ENCODE assay signal across 8 cellular contexts in genomic region chr12:49060237-49061156, GRCh38. TPM values are rescaled to one million over a fixed set of nuclear protein-coding genes. Genes with fewer than 3 reads are reported as not detected.
DNase-seq lines count a peak whose midpoint lies in the region; ATAC-seq, FAIRE-seq and TF ChIP-seq lines count a peak whose summit lies in the region.

A gene with protein sequence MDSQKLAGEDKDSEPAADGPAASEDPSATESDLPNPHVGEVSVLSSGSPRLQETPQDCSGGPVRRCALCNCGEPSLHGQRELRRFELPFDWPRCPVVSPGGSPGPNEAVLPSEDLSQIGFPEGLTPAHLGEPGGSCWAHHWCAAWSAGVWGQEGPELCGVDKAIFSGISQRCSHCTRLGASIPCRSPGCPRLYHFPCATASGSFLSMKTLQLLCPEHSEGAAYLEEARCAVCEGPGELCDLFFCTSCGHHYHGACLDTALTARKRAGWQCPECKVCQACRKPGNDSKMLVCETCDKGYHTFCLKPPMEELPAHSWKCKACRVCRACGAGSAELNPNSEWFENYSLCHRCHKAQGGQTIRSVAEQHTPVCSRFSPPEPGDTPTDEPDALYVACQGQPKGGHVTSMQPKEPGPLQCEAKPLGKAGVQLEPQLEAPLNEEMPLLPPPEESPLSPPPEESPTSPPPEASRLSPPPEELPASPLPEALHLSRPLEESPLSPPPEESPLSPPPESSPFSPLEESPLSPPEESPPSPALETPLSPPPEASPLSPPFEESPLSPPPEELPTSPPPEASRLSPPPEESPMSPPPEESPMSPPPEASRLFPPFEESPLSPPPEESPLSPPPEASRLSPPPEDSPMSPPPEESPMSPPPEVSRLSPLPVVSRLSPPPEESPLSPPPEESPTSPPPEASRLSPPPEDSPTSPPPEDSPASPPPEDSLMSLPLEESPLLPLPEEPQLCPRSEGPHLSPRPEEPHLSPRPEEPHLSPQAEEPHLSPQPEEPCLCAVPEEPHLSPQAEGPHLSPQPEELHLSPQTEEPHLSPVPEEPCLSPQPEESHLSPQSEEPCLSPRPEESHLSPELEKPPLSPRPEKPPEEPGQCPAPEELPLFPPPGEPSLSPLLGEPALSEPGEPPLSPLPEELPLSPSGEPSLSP (N-terminal part only) (minus strand): TSS chr12:49060794. CDS start chr12:49055324, 5,470 bp downstream.

- H3K27ac Mint-ChIP-seq in WTC11 (peak within 1 kb of the TSS; percentile 92), immature natural killer cell (peak within 1 kb of the TSS; percentile 86 to 98 (median 96))

- CTCF ChIA-PET in WTC11 (lab: Charles Lee): interaction anchor here (1.0 to 3.2 kb wide), 3 partner anchors 17 to 34 kb away, joined by 3 to 17 read pairs (median 4); partner anchors contain the start of gene DHH

- H3K4me3 ChIP-seq in bronchial epithelial cell (ENCODE audit: low read depth, low read length): peak within 1 kb of the TSS; percentile 86

- peaks cover 1% of the 10 kb centered on the region for H3K36me3 ChIP-seq in bronchial epithelial cell (ENCODE audit: control insufficient read depth, insufficient read depth, low read length)

- DNase-seq in GM13977 (ENCODE audit: low spot score): peak; percentile 95
- peak; percentile 92 for DNase-seq in NCI-H2227 (lab: John Stamatoyannopoulos, UW; ENCODE audit: unreplicated experiment)
- peak; percentile 92 for DNase-seq in WTC11 (ENCODE audit: low spot score)
- DNase-seq in bronchial epithelial cell (ENCODE audit: low read depth): peak; percentile 74
- DNase-seq in immature natural killer cell: peak; percentile 89 to 92 (median 91)
- peak; percentile 85 for DNase-seq in smooth muscle cell of the brain vasculature (ENCODE audit: low read depth, low spot score)

- in situ Hi-C loops in GM13977 (cut with MboI; ENCODE audit: low pct_unique_long_range_greater_than_20kb, low sequenced_read_pairs, unreplicated experiment): no loop called here

- TF ChIP-seq CTCF in GM13977 (IDR thresholded peaks at IDR 0.05; ENCODE audit: extremely low read depth, insufficient read depth, missing control alignments): no peak
- TF ChIP-seq CTCF in WTC11 (IDR thresholded peaks at IDR 0.05): no peak
- TF ChIP-seq CTCF in bronchial epithelial cell (IDR thresholded peaks at IDR 0.05; ENCODE audit: insufficient read depth, low read length, severe bottlenecking): peak; percentile 36

- H3K4me3 Mint-ChIP-seq in WTC11 (peak within 1 kb of the TSS; percentile 96), immature natural killer cell (peak within 1 kb of the TSS; percentile 94 to 98 (median 95))

- H3K36me3 Mint-ChIP-seq in WTC11: peaks cover 8% of the 10 kb centered on the region
- H3K36me3 Mint-ChIP-seq in immature natural killer cell: no peaks in the 10 kb centered on the region

- POLR2A ChIA-PET in WTC11 (lab: Charles Lee): interaction anchor here (1.0 kb wide), 1 partner anchor 46 kb away, joined by 3 read pairs; no protein-coding TSS in a partner anchor

- no peaks in the 10 kb centered on the region for H3K27me3 ChIP-seq in bronchial epithelial cell (ENCODE audit: control insufficient read depth, insufficient read depth, low read length)

- no peak for FAIRE-seq in bronchial epithelial cell (lab: Jason Lieb, UNC)

- H3K27me3 Mint-ChIP-seq in WTC11 (ENCODE audit: low read depth): no peaks in the 10 kb centered on the region
- peaks cover 7 to 22% (median 15%) of the 10 kb centered on the region in 3 donors for H3K27me3 Mint-ChIP-seq in immature natural killer cell (ENCODE audit: low read depth in 3 of 3)

- peaks cover 47% of the 10 kb centered on the region for H3K4me1 Mint-ChIP-seq in WTC11
- H3K4me1 Mint-ChIP-seq in immature natural killer cell: peaks cover 56 to 57% of the 10 kb centered on the region in 2 donors

- ATAC-seq in HG03095 (IDR thresholded peaks at IDR 0.05; ENCODE audit: unreplicated experiment): peak; percentile 40
- ATAC-seq in WTC11: peak; percentile 64
- no peak for ATAC-seq in GM18858 (IDR thresholded peaks at IDR 0.05; ENCODE audit: unreplicated experiment)

- H3K9me3 Mint-ChIP-seq in WTC11: no peaks in the 10 kb centered on the region
- no peaks in the 10 kb centered on the region for H3K9me3 Mint-ChIP-seq in immature natural killer cell

TF ChIP-seq in WTC11, 78 proteins besides CTCF, POLR2A, EP300 and RAD21 (continues in another document):
- TF ChIP-seq RELA (CRISPR knock-in tag; IDR thresholded peaks at IDR 0.05; ENCODE audit: borderline replicate concordance) (0 out of 2 replicates have a peak, but pooled peaks have one; percentile 56), ETV6 (CRISPR knock-in tag; IDR thresholded peaks at IDR 0.05) (peak; percentile 58; the same call in 1 of the 2 replicates), KAT7 (CRISPR knock-in tag; IDR thresholded peaks at IDR 0.05; ENCODE audit: borderline replicate concordance) (no peak), E2F5 (CRISPR knock-in tag; IDR thresholded peaks at IDR 0.05) (no peak), ZNF121 (CRISPR knock-in tag; IDR thresholded peaks at IDR 0.05) (no peak), SP1 (CRISPR knock-in tag; conservative IDR thresholded peaks at IDR 0.05) (peak; percentile 83; the same call in 1 of the 2 replicates), ZBTB21 (CRISPR knock-in tag; IDR thresholded peaks at IDR 0.05; ENCODE audit: borderline replicate concordance) (peak; percentile 64; the same call in 1 of the 2 replicates), FOXK1 (CRISPR knock-in tag; IDR thresholded peaks at IDR 0.05) (peak; percentile 69; the same call in 1 of the 2 replicates), ATF1 (CRISPR knock-in tag; IDR thresholded peaks at IDR 0.05) (no peak), CREM (CRISPR knock-in tag; IDR thresholded peaks at IDR 0.05) (peak; percentile 85; the same call in 1 of the 2 replicates), NR3C1 (CRISPR knock-in tag; conservative IDR thresholded peaks at IDR 0.05; ENCODE audit: low read depth) (no peak), CREB1 (CRISPR knock-in tag; IDR thresholded peaks at IDR 0.05) (peak; percentile 46; the same call in 1 of the 2 replicates), JAZF1 (CRISPR knock-in tag; IDR thresholded peaks at IDR 0.05) (no peak), JUN (CRISPR knock-in tag; IDR thresholded peaks at IDR 0.05) (0 out of 2 replicates have a peak, but pooled peaks have one; percentile 7), PRRX2 (CRISPR knock-in tag; IDR thresholded peaks at IDR 0.05) (peak; percentile 12; the same call in 1 of the 2 replicates)
- TF ChIP-seq, protein P1, sequence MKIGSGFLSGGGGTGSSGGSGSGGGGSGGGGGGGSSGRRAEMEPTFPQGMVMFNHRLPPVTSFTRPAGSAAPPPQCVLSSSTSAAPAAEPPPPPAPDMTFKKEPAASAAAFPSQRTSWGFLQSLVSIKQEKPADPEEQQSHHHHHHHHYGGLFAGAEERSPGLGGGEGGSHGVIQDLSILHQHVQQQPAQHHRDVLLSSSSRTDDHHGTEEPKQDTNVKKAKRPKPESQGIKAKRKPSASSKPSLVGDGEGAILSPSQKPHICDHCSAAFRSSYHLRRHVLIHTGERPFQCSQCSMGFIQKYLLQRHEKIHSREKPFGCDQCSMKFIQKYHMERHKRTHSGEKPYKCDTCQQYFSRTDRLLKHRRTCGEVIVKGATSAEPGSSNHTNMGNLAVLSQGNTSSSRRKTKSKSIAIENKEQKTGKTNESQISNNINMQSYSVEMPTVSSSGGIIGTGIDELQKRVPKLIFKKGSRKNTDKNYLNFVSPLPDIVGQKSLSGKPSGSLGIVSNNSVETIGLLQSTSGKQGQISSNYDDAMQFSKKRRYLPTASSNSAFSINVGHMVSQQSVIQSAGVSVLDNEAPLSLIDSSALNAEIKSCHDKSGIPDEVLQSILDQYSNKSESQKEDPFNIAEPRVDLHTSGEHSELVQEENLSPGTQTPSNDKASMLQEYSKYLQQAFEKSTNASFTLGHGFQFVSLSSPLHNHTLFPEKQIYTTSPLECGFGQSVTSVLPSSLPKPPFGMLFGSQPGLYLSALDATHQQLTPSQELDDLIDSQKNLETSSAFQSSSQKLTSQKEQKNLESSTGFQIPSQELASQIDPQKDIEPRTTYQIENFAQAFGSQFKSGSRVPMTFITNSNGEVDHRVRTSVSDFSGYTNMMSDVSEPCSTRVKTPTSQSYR (CRISPR knock-in tag; IDR thresholded peaks at IDR 0.05): no peak; the same call in 1 of the 2 replicates
- TF ChIP-seq, protein P2, sequence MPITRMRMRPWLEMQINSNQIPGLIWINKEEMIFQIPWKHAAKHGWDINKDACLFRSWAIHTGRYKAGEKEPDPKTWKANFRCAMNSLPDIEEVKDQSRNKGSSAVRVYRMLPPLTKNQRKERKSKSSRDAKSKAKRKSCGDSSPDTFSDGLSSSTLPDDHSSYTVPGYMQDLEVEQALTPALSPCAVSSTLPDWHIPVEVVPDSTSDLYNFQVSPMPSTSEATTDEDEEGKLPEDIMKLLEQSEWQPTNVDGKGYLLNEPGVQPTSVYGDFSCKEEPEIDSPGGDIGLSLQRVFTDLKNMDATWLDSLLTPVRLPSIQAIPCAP (CRISPR knock-in tag; IDR thresholded peaks at IDR 0.05): 0 out of 2 replicates have a peak, but pooled peaks have one; percentile 6
- TF ChIP-seq, protein P3, sequence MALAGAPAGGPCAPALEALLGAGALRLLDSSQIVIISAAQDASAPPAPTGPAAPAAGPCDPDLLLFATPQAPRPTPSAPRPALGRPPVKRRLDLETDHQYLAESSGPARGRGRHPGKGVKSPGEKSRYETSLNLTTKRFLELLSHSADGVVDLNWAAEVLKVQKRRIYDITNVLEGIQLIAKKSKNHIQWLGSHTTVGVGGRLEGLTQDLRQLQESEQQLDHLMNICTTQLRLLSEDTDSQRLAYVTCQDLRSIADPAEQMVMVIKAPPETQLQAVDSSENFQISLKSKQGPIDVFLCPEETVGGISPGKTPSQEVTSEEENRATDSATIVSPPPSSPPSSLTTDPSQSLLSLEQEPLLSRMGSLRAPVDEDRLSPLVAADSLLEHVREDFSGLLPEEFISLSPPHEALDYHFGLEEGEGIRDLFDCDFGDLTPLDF (CRISPR knock-in tag; IDR thresholded peaks at IDR 0.05): 0 out of 2 replicates have a peak, but pooled peaks have one; percentile 28

RNA-seq across cellular contexts. Expression of the gene that starts here (rescaled TPM):
- total RNA-seq in WTC11 (2021) (100 to 104 TPM (median 101 TPM) in 3 replicates), bronchial epithelial cell (24.0 and 25.6 TPM in 2 replicates)
- 10 to 100 TPM in 1 of 3 donors, 1 to 10 TPM in 2; 1.1 to 29.6 (median 3.8) TPM for polyA plus RNA-seq in immature natural killer cell
